ENCODE assay signal across 18 cellular contexts in the genomic region with DNA sequence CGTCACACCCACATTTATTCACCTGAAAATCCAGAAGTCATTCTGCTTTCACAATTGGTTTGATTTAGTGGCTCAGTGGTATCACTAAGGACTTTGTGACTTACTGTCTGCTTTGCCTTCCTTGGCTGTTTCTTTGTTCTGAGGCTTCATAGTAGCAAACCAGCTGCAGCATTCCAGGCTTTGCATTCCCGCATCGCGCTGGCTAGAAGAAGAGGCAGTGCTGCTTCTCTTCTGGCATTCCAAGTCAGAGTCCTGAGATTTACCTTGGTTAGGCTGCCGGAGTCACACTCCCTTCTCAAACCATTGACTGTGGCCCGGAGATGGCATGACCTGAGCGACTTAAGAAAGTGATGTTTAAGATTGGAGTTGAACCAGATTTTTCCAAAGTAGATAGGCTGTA. TPM values are rescaled to one million over a fixed set of nuclear protein-coding genes. Genes with fewer than 3 reads are reported as not detected.
DNase-seq lines count a peak whose midpoint lies in the region; ATAC-seq, FAIRE-seq and TF ChIP-seq lines count a peak whose summit lies in the region.
"Had no signal": no experiment of that assay in that cellular context is flagged by ENCODE, and none has a peak within 500 bp of the region (broad histone marks: within the 10 kb centered on the region; RNA-seq: fewer than 3 reads in every experiment).

No MANE protein-coding gene starts in this region.

- no peaks in the 10 kb centered on the region for H3K27me3 ChIP-seq in H7 (ENCODE audit: control insufficient read depth, insufficient read depth, low read length)
- no peaks in the 10 kb centered on the region for H3K27me3 ChIP-seq in astrocyte (ENCODE audit: insufficient read depth, low read length)
- no peaks in the 10 kb centered on the region for H3K27me3 ChIP-seq in neural progenitor cell
- H3K27me3 ChIP-seq in mesenchymal stem cell (ENCODE audit: control insufficient read depth in 1 of 2, insufficient read depth in 1 of 2, low read length in 2 of 2): no peaks in the 10 kb centered on the region
- H3K27me3 ChIP-seq: BLaER1 had no signal

- H3K4me3 Mint-ChIP-seq in astrocyte (ENCODE audit: unreplicated experiment) (no peak overlapping the region), neural progenitor cell (no peak overlapping the region)
- no peak overlapping the region for H3K4me3 Mint-ChIP-seq in activated T-helper 17 cell treated with anti-CD3 and anti-CD28 coated beads, Interleukin-2, amount 50 U/mL, for 72 hours

- H3F3A ChIP-seq in neural progenitor cell (ENCODE audit: low read depth): peaks cover 10% of the 10 kb centered on the region

- TF ChIP-seq CTCF in astrocyte (IDR thresholded peaks at IDR 0.05; ENCODE audit: insufficient read depth, low read depth, low read length) (no peak), neural progenitor cell (IDR thresholded peaks at IDR 0.05) (no peak)

- H3K9me3 Mint-ChIP-seq in astrocyte (ENCODE audit: unreplicated experiment) (no peaks in the 10 kb centered on the region), neural progenitor cell (no peaks in the 10 kb centered on the region)
- no peaks in the 10 kb centered on the region for H3K9me3 Mint-ChIP-seq in activated T-helper 17 cell treated with anti-CD3 and anti-CD28 coated beads, Interleukin-2, amount 50 U/mL, for 72 hours

- H3K27ac ChIP-seq in astrocyte (ENCODE audit: low read depth, low read length) (no peak overlapping the region), neural progenitor cell (peak overlapping the region; percentile 78), mesenchymal stem cell (ENCODE audit: low read length, poor library complexity, severe bottlenecking) (no peak overlapping the region)
- H3K27ac ChIP-seq: BLaER1 had no signal

- H3K9me3 ChIP-seq in astrocyte (ENCODE audit: insufficient read depth, low read depth, low read length): no peaks in the 10 kb centered on the region
- H3K9me3 ChIP-seq in neural progenitor cell (ENCODE audit: low read depth): no peaks in the 10 kb centered on the region
- H3K9me3 ChIP-seq in mesenchymal stem cell (ENCODE audit: control insufficient read depth, low read length): no peaks in the 10 kb centered on the region
- H3K9me3 ChIP-seq: BLaER1 had no signal

- H3K4me2 ChIP-seq in astrocyte (ENCODE audit: low read length) (no peak overlapping the region), neural progenitor cell (peak overlapping the region; percentile 45), mesenchymal stem cell (ENCODE audit: low read length, poor library complexity, severe bottlenecking) (no peak overlapping the region)
- H3K4me2 ChIP-seq: BLaER1 had no signal

- DNase-seq in H7: peak; percentile 20
- no peak for DNase-seq in astrocyte (ENCODE audit: low read depth)
- peak; percentile 44 for DNase-seq in iPS-NIHi11 (ENCODE audit: low spot score)
- peak; percentile 84 for DNase-seq in neural progenitor cell (ENCODE audit: low spot score)
- no peak for DNase-seq in mesenchymal stem cell
- no peak for DNase-seq in stimulated activated CD4-positive, alpha-beta T cell treated with anti-CD3 and anti-CD28 coated beads, Interleukin-2, amount 100 ng/mL, for 48 hours
- DNase-seq: GF-D8, NCI-H1105 treated with DMSO at 0.1 percent for 48 hours, NCI-H187, NCI-H526 treated with DMSO at 0.1 percent for 48 hours, OCI-M1, SHP77 treated with DMSO at 0.1 percent for 48 hours had no signal

- H3K36me3 ChIP-seq in H7 (replicated peaks; ENCODE audit: control insufficient read depth, insufficient read depth, low read length) (no peaks in the 10 kb centered on the region; the same call in 1 of the 2 replicates), astrocyte (ENCODE audit: insufficient read depth, low read length) (peaks cover 18% of the 10 kb centered on the region), neural progenitor cell (no peaks in the 10 kb centered on the region), mesenchymal stem cell (ENCODE audit: control insufficient read depth in 1 of 2, insufficient read depth in 2 of 2, low read depth in 1 of 2, low read length in 2 of 2) (peaks cover 13 to 92% of the 10 kb centered on the region in 2 experiments)

- H4K8ac ChIP-seq in mesenchymal stem cell (ENCODE audit: low read length): no peak overlapping the region

- 95% methylated on average over 4 of the region's 7 CpGs for WGBS in mesenchymal stem cell

- H4K91ac ChIP-seq in mesenchymal stem cell (ENCODE audit: low read length): no peak overlapping the region

- H3K14ac ChIP-seq in mesenchymal stem cell (ENCODE audit: low read length in 2 of 2): no peak overlapping the region

- peaks cover 43% of the 10 kb centered on the region for H3K79me1 ChIP-seq in mesenchymal stem cell (replicated peaks; ENCODE audit: low read length, poor library complexity, severe bottlenecking)

- H3K4me1 ChIP-seq in astrocyte (ENCODE audit: insufficient read depth, low read length) (peaks cover 10% of the 10 kb centered on the region), neural progenitor cell (peaks cover 13% of the 10 kb centered on the region), mesenchymal stem cell (ENCODE audit: control insufficient read depth, insufficient read depth, low read depth, low read length) (peaks cover 2% of the 10 kb centered on the region)
- H3K4me1 ChIP-seq: BLaER1 had no signal

- H3K27me3 Mint-ChIP-seq in astrocyte (ENCODE audit: low read depth, unreplicated experiment) (no peaks in the 10 kb centered on the region), neural progenitor cell (ENCODE audit: insufficient read depth, low read depth) (no peaks in the 10 kb centered on the region)
- peaks cover 12% of the 10 kb centered on the region for H3K27me3 Mint-ChIP-seq in activated T-helper 17 cell treated with anti-CD3 and anti-CD28 coated beads, Interleukin-2, amount 50 U/mL, for 72 hours

- H2AFZ ChIP-seq in astrocyte (ENCODE audit: low read depth, low read length): no peak overlapping the region
- no peak overlapping the region for H2AFZ ChIP-seq in neural progenitor cell (replicated peaks)
- H2AFZ ChIP-seq in mesenchymal stem cell (ENCODE audit: low read depth, low read length): no peak overlapping the region

- peaks cover 20% of the 10 kb centered on the region for H3K36me3 Mint-ChIP-seq in astrocyte (ENCODE audit: low read depth, unreplicated experiment)
- peaks cover 54% of the 10 kb centered on the region for H3K36me3 Mint-ChIP-seq in neural progenitor cell
- no peaks in the 10 kb centered on the region for H3K36me3 Mint-ChIP-seq in activated T-helper 17 cell treated with anti-CD3 and anti-CD28 coated beads, Interleukin-2, amount 50 U/mL, for 72 hours (ENCODE audit: low read depth)

- H3K9ac ChIP-seq in astrocyte (ENCODE audit: low read length) (no peak overlapping the region), neural progenitor cell (no peak overlapping the region), mesenchymal stem cell (ENCODE audit: low read length) (no peak overlapping the region)
- H3K9ac ChIP-seq: BLaER1 had no signal

- FAIRE-seq in astrocyte (lab: Jason Lieb, UNC): no peak
- FAIRE-seq: A204.1, GM12891, GM18507 had no signal

- no peak overlapping the region for H2BK15ac ChIP-seq in mesenchymal stem cell (ENCODE audit: low read depth, poor library complexity, severe bottlenecking)

- H3K4ac ChIP-seq in mesenchymal stem cell (ENCODE audit: low read depth in 1 of 2, low read length in 2 of 2): no peak overlapping the region

- H2BK5ac ChIP-seq in mesenchymal stem cell (ENCODE audit: low read depth, low read length, poor library complexity, severe bottlenecking): no peak overlapping the region

- ATAC-seq in HG03045 (IDR thresholded peaks at IDR 0.05; ENCODE audit: unreplicated experiment): no peak
- no peak for ATAC-seq in activated T-helper 17 cell treated with anti-CD3 and anti-CD28 coated beads, Interleukin-2, amount 50 U/mL, for 72 hours (replicated peaks)

- H3K18ac ChIP-seq in mesenchymal stem cell (ENCODE audit: low read depth in 1 of 2, low read length in 2 of 2): no peak overlapping the region

- H3K79me2 ChIP-seq in astrocyte (ENCODE audit: insufficient read depth, low read length) (peaks cover 98% of the 10 kb centered on the region), neural progenitor cell (ENCODE audit: low read depth) (peaks cover 64% of the 10 kb centered on the region)

- peaks cover 29% of the 10 kb centered on the region for H3K4me1 Mint-ChIP-seq in astrocyte (ENCODE audit: low read depth, unreplicated experiment)
- peaks cover 4% of the 10 kb centered on the region for H3K4me1 Mint-ChIP-seq in neural progenitor cell
- no peaks in the 10 kb centered on the region for H3K4me1 Mint-ChIP-seq in activated T-helper 17 cell treated with anti-CD3 and anti-CD28 coated beads, Interleukin-2, amount 50 U/mL, for 72 hours

- H3K4me3 ChIP-seq in H7 (ENCODE audit: insufficient read depth, low read depth, low read length) (no peak overlapping the region), astrocyte (ENCODE audit: insufficient read depth, low read depth, low read length) (no peak overlapping the region), neural progenitor cell (no peak overlapping the region), mesenchymal stem cell (ENCODE audit: insufficient read depth in 1 of 2, low read depth in 1 of 2, low read length in 2 of 2) (no peak overlapping the region)
- H3K4me3 ChIP-seq: BLaER1 had no signal

- H3K27ac Mint-ChIP-seq in astrocyte (ENCODE audit: unreplicated experiment) (peak overlapping the region; percentile 73), neural progenitor cell (no peak overlapping the region)
- no peak overlapping the region for H3K27ac Mint-ChIP-seq in activated T-helper 17 cell treated with anti-CD3 and anti-CD28 coated beads, Interleukin-2, amount 50 U/mL, for 72 hours

- peaks cover 79% of the 10 kb centered on the region for H4K20me1 ChIP-seq in astrocyte (ENCODE audit: insufficient read depth, low read length)
- peaks cover 12% of the 10 kb centered on the region for H4K20me1 ChIP-seq in neural progenitor cell (ENCODE audit: low read depth)

- H3K23ac ChIP-seq in mesenchymal stem cell (ENCODE audit: low read length in 2 of 2): no peak overlapping the region

- no peak overlapping the region for H2AK5ac ChIP-seq in mesenchymal stem cell (ENCODE audit: low read length, severe bottlenecking)

- no peak overlapping the region for H2BK120ac ChIP-seq in mesenchymal stem cell (ENCODE audit: low read depth, low read length)

- no peak overlapping the region for H2BK12ac ChIP-seq in mesenchymal stem cell (ENCODE audit: low read length in 2 of 2)

RNA-seq across cellular contexts. Expression of a gene that starts 35.1 kb away (rescaled TPM):
- total RNA-seq in H7 (2014; rRNA removed; shearing (Covaris generic)): 47.4 and 55.8 TPM in 2 replicates
- total RNA-seq in astrocyte: 95.7 TPM in 2 replicates
- 64.8 and 88.0 TPM in 2 replicates for total RNA-seq in neural progenitor cell (ENCODE audit: low replicate concordance)
- polyA plus RNA-seq in mesenchymal stem cell (2013, experiment 1 of 2): 35.3 TPM
- 35.3 TPM for polyA plus RNA-seq in mesenchymal stem cell (2013, experiment 2 of 2)
- 10 to 100 TPM in 1 of 2 donors, 1 to 10 TPM in 1; 2.4 to 28.5 TPM for total RNA-seq in activated T-helper 17 cell treated with anti-CD3 and anti-CD28 coated beads, Interleukin-2, amount 50 U/mL, for 72 hours

Comparison
In these comparisons a context has a peak if more than half of its experiments do, and no peak if none do; other contexts are left out.
1. DNase-seq: peak in H7 (single experiment), iPS-NIHi11 (single experiment) and neural progenitor cell (single experiment); none in astrocyte (single experiment), mesenchymal stem cell (single experiment) and stimulated activated CD4-positive, alpha-beta T cell treated with anti-CD3 and anti-CD28 coated beads, Interleukin-2, amount 100 ng/mL, for 48 hours (0 of 2).